In the genomic region with DNA sequence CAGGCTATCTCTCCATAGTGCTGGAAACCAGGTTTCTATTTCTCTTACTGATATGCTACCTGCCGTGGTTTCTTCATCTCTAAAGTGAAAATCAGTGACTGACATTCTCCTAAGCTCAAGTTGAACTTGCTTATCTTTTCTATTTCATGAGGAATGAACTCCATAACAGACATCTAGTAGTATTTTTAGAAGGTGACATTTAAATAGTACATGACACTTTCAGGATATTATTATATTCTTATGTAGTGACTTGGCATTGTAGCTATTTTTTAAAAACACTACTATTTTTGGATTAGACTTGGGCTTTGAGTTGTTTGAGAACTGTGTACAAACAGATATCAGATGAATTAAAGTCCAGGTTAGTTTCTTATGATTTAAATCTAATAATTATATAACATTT, we compare ENCODE assay signal across 21 cellular contexts.
"Had no signal": no experiment of that assay in that cellular context is flagged by ENCODE, and none has a peak within 500 bp of the region (broad histone marks: within the 10 kb centered on the region; RNA-seq: fewer than 3 reads in every experiment).

No MANE protein-coding gene starts in this region.

- H3K27ac ChIP-seq: colonic mucosa, neural progenitor cell, parathyroid adenoma, sigmoid colon, thoracic aorta, tibial nerve, upper lobe of left lung had no signal

- H3K9me3 ChIP-seq: colonic mucosa, sigmoid colon, thoracic aorta, tibial nerve, upper lobe of left lung had no signal

- H3K27me3 ChIP-seq: colonic mucosa, gastrocnemius medialis, neural progenitor cell, sigmoid colon, tibial nerve, upper lobe of left lung had no signal

- DNase-seq: colonic mucosa; effector memory CD8-positive, alpha-beta T cell; foreskin fibroblast; gastrocnemius medialis; hypothalamus; immature natural killer cell; islet precursor cell; kidney glomerular epithelial cell; mesenchymal stem cell; mucosa of descending colon; naive thymus-derived CD4-positive, alpha-beta T cell; sigmoid colon; small intestine; stimulated activated CD4-positive, alpha-beta T cell treated with anti-CD3 and anti-CD28 coated beads, Interleukin-15, amount 100 ng/mL, for 24 hours; stimulated activated CD4-positive, alpha-beta T cell treated with anti-CD3 and anti-CD28 coated beads, Interleukin-2, amount 100 ng/mL, for 48 hours; stimulated activated naive B cell treated with anti-CD40 and anti-IgM and Interleukin-4, amounts not matched to agents 10 μg/mL and 1 μg/mL and 100 μg/mL, for 72 hours; upper lobe of left lung had no signal

- H3K4me1 ChIP-seq: colonic mucosa, parathyroid adenoma, sigmoid colon, tibial nerve, upper lobe of left lung had no signal

- H3K36me3 ChIP-seq: colonic mucosa, gastrocnemius medialis, neural progenitor cell, sigmoid colon, thoracic aorta, tibial nerve, upper lobe of left lung had no signal

- H3K4me3 ChIP-seq: colonic mucosa, gastrocnemius medialis, mucosa of descending colon, neural progenitor cell, sigmoid colon, thoracic aorta, tibial nerve, upper lobe of left lung had no signal

- ATAC-seq: effector memory CD8-positive, alpha-beta T cell; gastrocnemius medialis; mucosa of descending colon; naive thymus-derived CD4-positive, alpha-beta T cell; stimulated activated naive B cell treated with anti-CD40 and anti-IgM and Interleukin-4, amounts not matched to agents 10 μg/mL and 1 μg/mL and 100 μg/mL, for 72 hours had no signal
